Comparison of ENCODE assay signal across 11 cellular contexts in genomic region chr11:82980292-82980691, GRCh38.
DNase-seq lines count a peak whose midpoint lies in the region; ATAC-seq, FAIRE-seq and TF ChIP-seq lines count a peak whose summit lies in the region.
"Had no signal": no experiment of that assay in that cellular context is flagged by ENCODE, and none has a peak within 500 bp of the region (broad histone marks: within the 10 kb centered on the region; RNA-seq: fewer than 3 reads in every experiment).

No MANE protein-coding gene starts in this region.

- ATAC-seq in GM21737 (IDR thresholded peaks at IDR 0.05; ENCODE audit: unreplicated experiment) (no peak), GM21528 (IDR thresholded peaks at IDR 0.05; ENCODE audit: low FRiP score, unreplicated experiment) (no peak)
- ATAC-seq: HepG2 had no signal

- H3K4me1 Mint-ChIP-seq in HFFc6 (ENCODE audit: low read depth), result peaks cover 67% of the 10 kb centered on the region
- peaks cover 42% of the 10 kb centered on the region for H3K4me1 Mint-ChIP-seq in astrocyte (ENCODE audit: low read depth, unreplicated experiment)

- CTCF ChIA-PET in AG04449 (lab: Yijun Ruan, JAX), result interaction anchor here (1.2 kb wide), 1 partner anchor 9 kb away, joined by 3 read pairs; no protein-coding TSS in a partner anchor

- peak; percentile 97 for FAIRE-seq in astrocyte (lab: Jason Lieb, UNC)
- FAIRE-seq: HepG2 had no signal

- peaks cover 36% of the 10 kb centered on the region for H3K4me1 ChIP-seq in astrocyte (ENCODE audit: insufficient read depth, low read length)

- no peaks in the 10 kb centered on the region for H3K79me2 ChIP-seq in astrocyte (ENCODE audit: insufficient read depth, low read length)

- peak overlapping the region; percentile 36 for H3K9ac ChIP-seq in astrocyte (ENCODE audit: low read length)

- no peaks in the 10 kb centered on the region for H3K9me3 ChIP-seq in astrocyte (ENCODE audit: insufficient read depth, low read depth, low read length)
- H3K9me3 ChIP-seq: esophagus squamous epithelium had no signal

- H3K27ac Mint-ChIP-seq in HFFc6, result peak overlapping the region; percentile 80
- H3K27ac Mint-ChIP-seq in astrocyte (ENCODE audit: unreplicated experiment), result peak overlapping the region; percentile 92

- H3K4me2 ChIP-seq in astrocyte (ENCODE audit: low read length), result peak overlapping the region; percentile 63

- DNase-seq in AG04449 (ENCODE audit: low read depth, low spot score), result peak; percentile 70
- peak; percentile 79 for DNase-seq in HFFc6
- peak; percentile 86 for DNase-seq in astrocyte (ENCODE audit: low read depth)
- peak; percentile 76 for DNase-seq in kidney glomerular epithelial cell (lab: John Stamatoyannopoulos, UW)
- no peak for DNase-seq in activated CD8-positive, alpha-beta memory T cell treated with anti-CD3 and anti-CD28 coated beads, Interleukin-2, amount 50 U/mL, for 48 hours
- no peak for DNase-seq in mucosa of gallbladder (ENCODE audit: low spot score)
- DNase-seq: DMS79, esophagus squamous epithelium had no signal

- no peak overlapping the region for H2AFZ ChIP-seq in astrocyte (ENCODE audit: low read depth, low read length)

- TF ChIP-seq CTCF in AG04449 (IDR thresholded peaks at IDR 0.05; ENCODE audit: insufficient read depth, low read length, missing control alignments) (no peak), HFFc6 (IDR thresholded peaks at IDR 0.05) (no peak), astrocyte (IDR thresholded peaks at IDR 0.05; ENCODE audit: insufficient read depth, low read depth, low read length) (no peak)

- peak overlapping the region; percentile 75 for H3K27ac ChIP-seq in astrocyte (ENCODE audit: low read depth, low read length)

- H3K27me3 ChIP-seq in astrocyte (ENCODE audit: insufficient read depth, low read length), result no peaks in the 10 kb centered on the region
- H3K27me3 ChIP-seq: esophagus squamous epithelium had no signal

- no peaks in the 10 kb centered on the region for H3K9me3 Mint-ChIP-seq in HFFc6
- no peaks in the 10 kb centered on the region for H3K9me3 Mint-ChIP-seq in astrocyte (ENCODE audit: unreplicated experiment)

- no peak overlapping the region for H3K4me3 ChIP-seq in AG04449 (ENCODE audit: low read depth, low read length)
- no peak overlapping the region for H3K4me3 ChIP-seq in astrocyte (ENCODE audit: insufficient read depth, low read depth, low read length)
- H3K4me3 ChIP-seq: esophagus squamous epithelium had no signal

- H3K4me3 Mint-ChIP-seq in HFFc6, result peak overlapping the region; percentile 61
- no peak overlapping the region for H3K4me3 Mint-ChIP-seq in astrocyte (ENCODE audit: unreplicated experiment)

- no peaks in the 10 kb centered on the region for H4K20me1 ChIP-seq in astrocyte (ENCODE audit: insufficient read depth, low read length)

- H3K36me3 Mint-ChIP-seq in HFFc6 (ENCODE audit: low read depth), result peaks cover 42% of the 10 kb centered on the region
- H3K36me3 Mint-ChIP-seq in astrocyte (ENCODE audit: low read depth, unreplicated experiment), result no peaks in the 10 kb centered on the region

- H3K36me3 ChIP-seq in astrocyte (ENCODE audit: insufficient read depth, low read length), result peaks cover 6% of the 10 kb centered on the region

- POLR2A ChIA-PET in AG04449 (lab: Yijun Ruan, JAX), result interaction anchor here (0.6 to 1.0 kb wide), 2 partner anchors 90 to 158 kb away, joined by 3 read pairs; no protein-coding TSS in a partner anchor

- H3K27me3 Mint-ChIP-seq in HFFc6 (ENCODE audit: insufficient read depth) (no peaks in the 10 kb centered on the region; the same call in 1 of the 2 replicates), astrocyte (ENCODE audit: low read depth, unreplicated experiment) (no peaks in the 10 kb centered on the region)

Comparison
In these comparisons a context has a peak if more than half of its experiments do, and no peak if none do; other contexts are left out.
1. DNase-seq: peak in AG04449 (single experiment), HFFc6 (single experiment), astrocyte (single experiment) and kidney glomerular epithelial cell (single experiment); none in activated CD8-positive, alpha-beta memory T cell treated with anti-CD3 and anti-CD28 coated beads, Interleukin-2, amount 50 U/mL, for 48 hours (single experiment) and mucosa of gallbladder (single experiment).